Comparison of ENCODE assay signal across 24 cellular contexts in genomic region chr18:3524706-3525105, GRCh38.
DNase-seq lines count a peak whose midpoint lies in the region; ATAC-seq and TF ChIP-seq lines count a peak whose summit lies in the region.
"Had no signal": no experiment of that assay in that cellular context is flagged by ENCODE, and none has a peak within 500 bp of the region (broad histone marks: within the 10 kb centered on the region; RNA-seq: fewer than 3 reads in every experiment).

No MANE protein-coding gene starts in this region.

- H3K27me3 ChIP-seq in Panc1 (ENCODE audit: control insufficient read depth, insufficient read depth, low read length) (no peaks in the 10 kb centered on the region), trophoblast cell (ENCODE audit: insufficient read depth, low read length) (no peaks in the 10 kb centered on the region)
- H3K27me3 ChIP-seq: cardiac muscle cell, Peyer's patch, spleen, upper lobe of right lung had no signal

- DNase-seq in Panc1 (ENCODE audit: low read depth, low spot score) (no peak), fibroblast of gingiva (ENCODE audit: low read depth) (peak; percentile 50), trophoblast cell (peak; percentile 57 to 82), AG08395 (ENCODE audit: low spot score) (no peak), left cardiac atrium (no peak)
- DNase-seq in activated naive CD4-positive, alpha-beta T cell treated with anti-CD3 and anti-CD28 coated beads, Interleukin-2, amount 50 U/mL, for 16 hours: no peak
- DNase-seq: activated CD4-positive, alpha-beta T cell treated with anti-CD3 and anti-CD28 coated beads, Interleukin-2, amount 50 U/mL, for 48 hours; activated CD4-positive, CD25-positive, alpha-beta regulatory T cell; aorta; CD4-positive, CD25-positive, alpha-beta regulatory T cell; endodermal cell; natural killer cell; NCI-H1048; NCI-H1930; NCI-H526; Peyer's patch; spleen; T-helper 1 cell; upper lobe of right lung had no signal

- peaks cover 8% of the 10 kb centered on the region for H3K79me1 ChIP-seq in trophoblast cell (ENCODE audit: low read length)

- TF ChIP-seq CTCF in Panc1 (IDR thresholded peaks at IDR 0.05): no peak

- no peak overlapping the region for H4K12ac ChIP-seq in trophoblast cell (ENCODE audit: low read depth, low read length)

- WGBS in trophoblast cell (ENCODE audit: extremely low coverage, insufficient coverage, insufficient read length): no CpG with 5 or more reads among the region's 5 CpGs

- no peak overlapping the region for H2BK120ac ChIP-seq in trophoblast cell (ENCODE audit: insufficient read depth, low read length, poor library complexity)

- no peak overlapping the region for H2AFZ ChIP-seq in trophoblast cell (ENCODE audit: insufficient read depth, low read length, poor library complexity)

- H3K27ac ChIP-seq in Panc1 (ENCODE audit: low read length) (peak overlapping the region; percentile 55; the same call in 1 of the 2 replicates), trophoblast cell (ENCODE audit: low read depth, low read length) (no peak overlapping the region)
- H3K27ac ChIP-seq: cardiac muscle cell, coronary artery, Peyer's patch, spleen, upper lobe of right lung had no signal

- BruUV-seq in Panc1 (replicated peaks; lab: Mats Ljungman, UMichigan): no TSS peak

- H3K4me3 ChIP-seq in Panc1 (ENCODE audit: low read depth in 2 of 2, low read length in 2 of 2) (no peak overlapping the region), trophoblast cell (ENCODE audit: low read depth, low read length) (no peak overlapping the region)
- H3K4me3 ChIP-seq: cardiac muscle cell, coronary artery, Peyer's patch, spleen, upper lobe of right lung had no signal

- POLR2A ChIA-PET in Panc1 (lab: Charles Lee): no interaction called here

- no peak overlapping the region for H3K4me2 ChIP-seq in trophoblast cell (ENCODE audit: low read length)

- intact Hi-C loops in Panc1 (cut with micrococcal nuclease; ENCODE audit: unreplicated experiment): no loop called here
- intact Hi-C loops in left cardiac atrium (cut with DNase I): no loop called here

- no peak overlapping the region for H3K23ac ChIP-seq in trophoblast cell (ENCODE audit: low read length)

- no peak overlapping the region for H3K4ac ChIP-seq in trophoblast cell (ENCODE audit: low read depth, low read length)

- H3K18ac ChIP-seq in trophoblast cell (ENCODE audit: low read length): no peak overlapping the region

- ATAC-seq in Panc1: no peak
- no peak for ATAC-seq in HG03442 (IDR thresholded peaks at IDR 0.05; ENCODE audit: unreplicated experiment)
- no peak for ATAC-seq in left cardiac atrium
- ATAC-seq: activated naive CD4-positive, alpha-beta T cell treated with anti-CD3 and anti-CD28 coated beads, Interleukin-2, amount 50 U/mL, for 72 hours; HCT116; natural killer cell; upper lobe of right lung had no signal

- H3K4me1 ChIP-seq in Panc1 (ENCODE audit: control insufficient read depth, insufficient read depth, low read length) (peaks cover 22% of the 10 kb centered on the region), trophoblast cell (ENCODE audit: control insufficient read depth in 1 of 2, insufficient read depth in 2 of 2, low read length in 2 of 2) (peaks cover 11 to 16% of the 10 kb centered on the region in 2 experiments)
- H3K4me1 ChIP-seq: upper lobe of right lung had no signal

- no peak overlapping the region for H3K14ac ChIP-seq in trophoblast cell (ENCODE audit: low read length)

- H2AK5ac ChIP-seq in trophoblast cell (ENCODE audit: low read length): no peak overlapping the region

- no peaks in the 10 kb centered on the region for H3K36me3 ChIP-seq in Panc1 (ENCODE audit: control insufficient read depth, insufficient read depth, low read length)
- no peaks in the 10 kb centered on the region for H3K36me3 ChIP-seq in trophoblast cell (ENCODE audit: control insufficient read depth in 1 of 2, insufficient read depth in 2 of 2, low read length in 2 of 2)
- H3K36me3 ChIP-seq: cardiac muscle cell, Peyer's patch, spleen, upper lobe of right lung had no signal

- H3K9me3 ChIP-seq in Panc1 (ENCODE audit: control insufficient read depth, insufficient read depth, low read depth, low read length): peaks cover 6% of the 10 kb centered on the region; the same call in 1 of the 2 replicates
- H3K9me3 ChIP-seq in trophoblast cell (ENCODE audit: insufficient read depth, low read depth, low read length): peaks cover 1% of the 10 kb centered on the region

- CTCF ChIA-PET in Panc1 (lab: Charles Lee): interaction anchor here (0.7 kb wide), 1 partner anchor 41 kb away, joined by 4 read pairs; no protein-coding TSS in a partner anchor

- no peak overlapping the region for H4K91ac ChIP-seq in trophoblast cell (ENCODE audit: low read depth, low read length)

- in situ Hi-C loops in Panc1 (cut with HindIII; ENCODE audit: low pct_unique_long_range_greater_than_20kb, low sequenced_read_pairs): no loop called here

- H4K8ac ChIP-seq in trophoblast cell (ENCODE audit: low read depth, low read length): no peak overlapping the region

- H2BK5ac ChIP-seq in trophoblast cell (ENCODE audit: low read depth, low read length, poor library complexity): no peak overlapping the region

- no peaks in the 10 kb centered on the region for H3K79me2 ChIP-seq in trophoblast cell (ENCODE audit: control insufficient read depth, insufficient read depth, low read length, poor library complexity)

- H2BK12ac ChIP-seq in trophoblast cell (ENCODE audit: low read length): no peak overlapping the region

- H3K9ac ChIP-seq in trophoblast cell (ENCODE audit: low read length): no peak overlapping the region

Comparison
In these comparisons a context has a peak if more than half of its experiments do, and no peak if none do; other contexts are left out.
1. DNase-seq: peak in fibroblast of gingiva (single experiment) and trophoblast cell (2 of 2); none in Panc1 (single experiment), activated naive CD4-positive, alpha-beta T cell treated with anti-CD3 and anti-CD28 coated beads, Interleukin-2, amount 50 U/mL, for 16 hours (single experiment), AG08395 (single experiment) and left cardiac atrium (single experiment).